11 cellular contexts compared by ENCODE assay signal in the genomic region with DNA sequence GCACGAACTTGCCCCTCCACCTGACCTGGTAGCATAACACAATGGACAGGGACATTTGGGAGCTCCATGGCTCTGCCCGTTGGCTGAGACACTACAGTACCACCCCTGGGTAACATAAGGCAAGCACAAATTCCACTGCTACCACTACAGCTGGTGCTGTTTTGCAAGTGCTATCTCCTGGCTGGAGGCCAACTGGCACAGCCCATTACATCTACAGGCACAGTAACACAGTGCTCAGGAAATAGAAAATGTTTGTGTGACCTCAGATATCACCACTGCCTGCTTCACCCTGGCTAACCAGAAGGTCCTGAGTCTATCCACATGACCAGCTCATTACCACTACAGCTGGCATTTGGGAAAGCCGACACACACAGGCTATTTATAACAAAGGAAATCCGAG.
DNase-seq lines count a peak whose midpoint lies in the region; ATAC-seq and TF ChIP-seq lines count a peak whose summit lies in the region.
"Had no signal": no experiment of that assay in that cellular context is flagged by ENCODE, and none has a peak within 500 bp of the region (broad histone marks: within the 10 kb centered on the region; RNA-seq: fewer than 3 reads in every experiment).

No MANE protein-coding gene starts in this region.

- WGBS in testis, 2 donors = 48 to 53% methylated on average over 3 to 4 of the region's 4 CpGs

- TF ChIP-seq POLR2A in testis (IDR thresholded peaks at IDR 0.05) = no peak

- no peaks in the 10 kb centered on the region for H3K27me3 ChIP-seq in testis

- H3K4me3 ChIP-seq in testis = no peak overlapping the region

- no peak for ATAC-seq in GM21717 (IDR thresholded peaks at IDR 0.05; ENCODE audit: unreplicated experiment)

- H3K27ac ChIP-seq in testis (no peak overlapping the region), substantia nigra (ENCODE audit: low read depth, low read length, poor library complexity, severe bottlenecking) (no peak overlapping the region)
- H3K27ac ChIP-seq: 22Rv1 had no signal

- no peak for TF ChIP-seq CTCF in testis (IDR thresholded peaks at IDR 0.05)

- no peaks in the 10 kb centered on the region for H3K36me3 ChIP-seq in testis (ENCODE audit: low read depth, missing control alignments)

- H3K9me3 ChIP-seq in testis = no peaks in the 10 kb centered on the region

- H3K4me1 ChIP-seq in testis = no peaks in the 10 kb centered on the region

- DNase-seq in DMS 273 (lab: John Stamatoyannopoulos, UW; ENCODE audit: unreplicated experiment) = peak; percentile 47
- no peak for DNase-seq in DMS 273 treated with DMSO at 0.1 percent for 48 hours (lab: John Stamatoyannopoulos, UW)
- peak; percentile 50 for DNase-seq in astrocyte of the hippocampus (ENCODE audit: low read depth, low spot score)
- peak; percentile 2 for DNase-seq in iris pigment epithelial cell (ENCODE audit: low read depth)
- DNase-seq in testis = peak; percentile 70
- DNase-seq in NCI-H526 treated with DMSO at 0.1 percent for 48 hours (lab: John Stamatoyannopoulos, UW) = no peak
- DNase-seq in substantia nigra (lab: John Stamatoyannopoulos, UW) = no peak
- DNase-seq: effector memory CD4-positive, alpha-beta T cell; NCI-H1436 had no signal

- intact Hi-C loops in testis (cut with DNase I; ENCODE audit: low total_unique reads) = no loop called here

Comparison
In these comparisons a context has a peak if more than half of its experiments do, and no peak if none do; other contexts are left out.
1. DNase-seq: peak in DMS 273 (single experiment), astrocyte of the hippocampus (single experiment), iris pigment epithelial cell (single experiment) and testis (single experiment); none in DMS 273 treated with DMSO at 0.1 percent for 48 hours (single experiment), NCI-H526 treated with DMSO at 0.1 percent for 48 hours (single experiment) and substantia nigra (0 of 49).